ENCODE assay signal across 16 cellular contexts in the genomic region with DNA sequence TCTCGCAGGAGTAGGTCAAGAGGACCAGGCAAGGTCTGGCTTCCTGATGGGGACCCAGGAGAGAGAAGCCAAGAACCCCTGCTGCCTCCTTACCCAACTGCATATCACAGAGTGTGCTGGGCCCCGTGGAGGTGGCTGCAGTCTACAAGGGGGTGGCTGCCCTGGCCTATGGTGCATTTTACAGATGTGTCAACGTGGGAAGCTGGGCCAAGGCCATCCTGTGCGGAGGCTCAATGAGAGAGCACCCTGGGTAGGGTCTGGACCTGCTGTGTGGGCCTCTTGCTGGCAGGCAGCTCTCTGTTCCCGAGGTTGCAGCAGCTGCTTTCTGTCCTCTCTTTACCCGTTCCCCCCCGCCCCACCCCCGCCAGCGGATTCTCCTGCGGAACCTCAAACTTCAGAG.
A peak's percentile ranks its signal among the peaks of the same experiment; 100 is the strongest.
DNase-seq lines count a peak whose midpoint lies in the region; ATAC-seq and TF ChIP-seq lines count a peak whose summit lies in the region.
"Had no signal": no experiment of that assay in that cellular context is flagged by ENCODE, and none has a peak within 500 bp of the region (broad histone marks: within the 10 kb centered on the region; RNA-seq: fewer than 3 reads in every experiment).

No MANE protein-coding gene starts in this region.

- H3K9me3 Mint-ChIP-seq in GM23338 = no peaks in the 10 kb centered on the region
- peaks cover 1% of the 10 kb centered on the region for H3K9me3 Mint-ChIP-seq in endodermal cell
- H3K9me3 Mint-ChIP-seq in naive thymus-derived CD4-positive, alpha-beta T cell = peaks cover 0 to 4% (median 0%) of the 10 kb centered on the region in 11 donors
- H3K9me3 Mint-ChIP-seq in stimulated activated naive CD8-positive, alpha-beta T cell treated with anti-CD3 and anti-CD28 coated beads, Interleukin-15, amount 100 ng/mL, for 72 hours = no peaks in the 10 kb centered on the region
- H3K9me3 Mint-ChIP-seq: CD4-positive, alpha-beta T cell had no signal

- no peaks in the 10 kb centered on the region for H3K79me2 ChIP-seq in GM23338 (replicated peaks; ENCODE audit: insufficient read depth)

- H3K27me3 ChIP-seq in GM23338 (ENCODE audit: insufficient read depth) = no peaks in the 10 kb centered on the region
- peaks cover 39% of the 10 kb centered on the region for H3K27me3 ChIP-seq in endodermal cell (ENCODE audit: control insufficient read depth, insufficient read depth, low read length, poor library complexity, severe bottlenecking)
- H3K27me3 ChIP-seq in naive thymus-derived CD4-positive, alpha-beta T cell (ENCODE audit: control insufficient read depth in 2 of 2, insufficient read depth in 2 of 2, low read length in 2 of 2) = no peaks in the 10 kb centered on the region
- H3K27me3 ChIP-seq in aorta (ENCODE audit: control insufficient read depth in 1 of 2, insufficient read depth in 2 of 2, low read length in 1 of 2) = no peaks in the 10 kb centered on the region

- H4K20me1 ChIP-seq in GM23338 (replicated peaks; ENCODE audit: insufficient read depth) = no peaks in the 10 kb centered on the region; the same call in 1 of the 2 replicates

- 0 out of 2 replicates have a peak, but pooled peaks cover 3% of the 10 kb centered on the region for H3F3A ChIP-seq in GM23338 (replicated peaks; ENCODE audit: low read depth)

- no peak overlapping the region for H3K4me3 Mint-ChIP-seq in GM23338
- H3K4me3 Mint-ChIP-seq in endodermal cell = no peak overlapping the region
- no peak overlapping the region for H3K4me3 Mint-ChIP-seq in naive thymus-derived CD4-positive, alpha-beta T cell
- H3K4me3 Mint-ChIP-seq in stimulated activated naive CD8-positive, alpha-beta T cell treated with anti-CD3 and anti-CD28 coated beads, Interleukin-15, amount 100 ng/mL, for 72 hours = no peak overlapping the region
- H3K4me3 Mint-ChIP-seq: CD4-positive, alpha-beta T cell; IgD-negative memory B cell had no signal

- TF ChIP-seq CTCF in GM23338 (conservative IDR thresholded peaks at IDR 0.05; ENCODE audit: low read depth in 2 of 2) (no peak), endodermal cell (conservative IDR thresholded peaks at IDR 0.05) (no peak)

- H3K4me3 ChIP-seq in GM23338 (no peak overlapping the region), endodermal cell (ENCODE audit: low read length) (no peak overlapping the region), aorta (ENCODE audit: low read length in 2 of 2) (no peak overlapping the region)
- H3K4me3 ChIP-seq in naive thymus-derived CD4-positive, alpha-beta T cell (ENCODE audit: low read length) = no peak overlapping the region
- H3K4me3 ChIP-seq: A549 had no signal

- H3K9me3 ChIP-seq in endodermal cell (ENCODE audit: control insufficient read depth, low read length) (no peaks in the 10 kb centered on the region), aorta (ENCODE audit: control insufficient read depth, low read length) (no peaks in the 10 kb centered on the region)
- H3K9me3 ChIP-seq in naive thymus-derived CD4-positive, alpha-beta T cell (ENCODE audit: control insufficient read depth in 2 of 3, low read length in 3 of 3) = no peaks in the 10 kb centered on the region
- H3K9me3 ChIP-seq: A549, Caco-2 had no signal

- POLR2A ChIA-PET in naive thymus-derived CD4-positive, alpha-beta T cell (lab: Charles Lee) = no interaction called here

- H3K36me3 Mint-ChIP-seq in GM23338 (ENCODE audit: low read depth) (peaks cover 4% of the 10 kb centered on the region; the same call in 2 of the 3 replicates), endodermal cell (ENCODE audit: low read depth) (no peaks in the 10 kb centered on the region)
- H3K36me3 Mint-ChIP-seq in naive thymus-derived CD4-positive, alpha-beta T cell = no peaks in the 10 kb centered on the region
- H3K36me3 Mint-ChIP-seq: IgD-negative memory B cell had no signal

- H3K4me1 ChIP-seq in GM23338 (ENCODE audit: insufficient read depth) (peaks cover 21% of the 10 kb centered on the region), endodermal cell (ENCODE audit: control insufficient read depth, insufficient read depth, low read length) (peaks cover 3% of the 10 kb centered on the region), aorta (ENCODE audit: control insufficient read depth in 1 of 2, insufficient read depth in 2 of 2, low read length in 2 of 2) (no peaks in the 10 kb centered on the region)
- H3K4me1 ChIP-seq in naive thymus-derived CD4-positive, alpha-beta T cell (ENCODE audit: control insufficient read depth in 2 of 2, insufficient read depth in 2 of 2, low read length in 2 of 2) = no peaks in the 10 kb centered on the region
- H3K4me1 ChIP-seq: A549, Caco-2 had no signal

- DNase-seq in GM23338 (ENCODE audit: low spot score) = no peak
- no peak for DNase-seq in endodermal cell
- no peak for DNase-seq in naive thymus-derived CD4-positive, alpha-beta T cell
- DNase-seq in aorta = peak; percentile 17 to 61
- DNase-seq in activated CD4-positive, alpha-beta T cell treated with anti-CD3 and anti-CD28 coated beads for 1 hour = no peak
- no peak for DNase-seq in GF-D8 (lab: John Stamatoyannopoulos, UW)
- no peak for DNase-seq in stimulated activated naive CD8-positive, alpha-beta T cell treated with anti-CD3 and anti-CD28 coated beads, Interleukin-15, amount 100 ng/mL, for 72 hours
- DNase-seq: AML-193; Caco-2; CD4-positive, alpha-beta T cell; KBM-7 had no signal

- intact Hi-C loops in naive thymus-derived CD4-positive, alpha-beta T cell (cut with micrococcal nuclease) = no loop called here
- intact Hi-C loops in aorta (cut with DNase I) = no loop called here

- WGBS in endodermal cell (ENCODE audit: insufficient coverage in 1 of 2, insufficient read length in 1 of 2), 2 experiments = 82 to 86% methylated on average over 8 to 10 of the region's 10 CpGs
- 84 to 86% methylated on average over 10 of the region's 10 CpGs for WGBS in aorta, 2 donors

- CTCF ChIA-PET in naive thymus-derived CD4-positive, alpha-beta T cell (lab: Charles Lee) = no interaction called here

- H3K36me3 ChIP-seq in GM23338 (ENCODE audit: insufficient read depth) (no peaks in the 10 kb centered on the region), endodermal cell (ENCODE audit: control insufficient read depth, insufficient read depth, low read length) (no peaks in the 10 kb centered on the region), aorta (ENCODE audit: control insufficient read depth in 1 of 2, insufficient read depth in 2 of 2, low read length in 1 of 2) (no peaks in the 10 kb centered on the region)
- no peaks in the 10 kb centered on the region for H3K36me3 ChIP-seq in naive thymus-derived CD4-positive, alpha-beta T cell (ENCODE audit: control insufficient read depth in 2 of 3, insufficient read depth in 3 of 3, low read length in 3 of 3)

- H3K27me3 Mint-ChIP-seq in GM23338 (ENCODE audit: insufficient read depth, low read depth, poor library complexity) (peaks cover 13% of the 10 kb centered on the region), endodermal cell (ENCODE audit: insufficient read depth) (peaks cover 45% of the 10 kb centered on the region)
- H3K27me3 Mint-ChIP-seq in naive thymus-derived CD4-positive, alpha-beta T cell = peaks cover 8 to 23% (median 10%) of the 10 kb centered on the region in 5 donors
- peaks cover 29% of the 10 kb centered on the region for H3K27me3 Mint-ChIP-seq in stimulated activated naive CD8-positive, alpha-beta T cell treated with anti-CD3 and anti-CD28 coated beads, Interleukin-15, amount 100 ng/mL, for 72 hours

- H3K4me1 Mint-ChIP-seq in GM23338 (peaks cover 35% of the 10 kb centered on the region), endodermal cell (peaks cover 13% of the 10 kb centered on the region)
- H3K4me1 Mint-ChIP-seq in naive thymus-derived CD4-positive, alpha-beta T cell = no peaks in the 10 kb centered on the region
- H3K4me1 Mint-ChIP-seq in stimulated activated naive CD8-positive, alpha-beta T cell treated with anti-CD3 and anti-CD28 coated beads, Interleukin-15, amount 100 ng/mL, for 72 hours = no peaks in the 10 kb centered on the region
- H3K4me1 Mint-ChIP-seq: IgD-negative memory B cell had no signal

- H3K27ac ChIP-seq in GM23338 (ENCODE audit: low read depth) (no peak overlapping the region), endodermal cell (ENCODE audit: low read depth, low read length) (peak overlapping the region; percentile 86), aorta (ENCODE audit: low read depth in 1 of 2, low read length in 2 of 2) (no peak overlapping the region)
- H3K27ac ChIP-seq in naive thymus-derived CD4-positive, alpha-beta T cell (ENCODE audit: low read depth, low read length) = no peak overlapping the region
- H3K27ac ChIP-seq: 22Rv1, A549, C4-2B had no signal

- no peak overlapping the region for H3K4me2 ChIP-seq in GM23338
- H3K4me2 ChIP-seq: A549 had no signal

- ATAC-seq in GM23338 (peak; percentile 7; the same call in 1 of the 3 replicates), aorta (ENCODE audit: low FRiP score) (no peak)
- ATAC-seq in naive thymus-derived CD4-positive, alpha-beta T cell = peak; percentile 13
- ATAC-seq in stimulated activated naive CD8-positive, alpha-beta T cell treated with anti-CD3 and anti-CD28 coated beads, Interleukin-15, amount 100 ng/mL, for 72 hours = no peak
- ATAC-seq: HCT116 had no signal

- H3K27ac Mint-ChIP-seq in GM23338 (no peak overlapping the region), endodermal cell (no peak overlapping the region)
- no peak overlapping the region for H3K27ac Mint-ChIP-seq in naive thymus-derived CD4-positive, alpha-beta T cell
- no peak overlapping the region for H3K27ac Mint-ChIP-seq in stimulated activated naive CD8-positive, alpha-beta T cell treated with anti-CD3 and anti-CD28 coated beads, Interleukin-15, amount 100 ng/mL, for 72 hours
- H3K27ac Mint-ChIP-seq: CD4-positive, alpha-beta T cell; IgD-negative memory B cell had no signal

- H2AFZ ChIP-seq in GM23338 = no peak overlapping the region

- no peak overlapping the region for H3K9ac ChIP-seq in endodermal cell (ENCODE audit: extremely low read depth, low read length, poor library complexity, severe bottlenecking)

- H3K9me2 ChIP-seq in GM23338 (ENCODE audit: insufficient read depth) = no peaks in the 10 kb centered on the region

TF ChIP-seq in GM23338, 12 proteins besides CTCF, POLR2A, EP300 and RAD21 (continues in another document):
- TF ChIP-seq JUNB (IDR thresholded peaks at IDR 0.05; ENCODE audit: unreplicated experiment) (no peak), NANOG (IDR thresholded peaks at IDR 0.05; ENCODE audit: borderline replicate concordance) (no peak), EZH2phosphoT487 (IDR thresholded peaks at IDR 0.05; ENCODE audit: unreplicated experiment) (no peak), POLR2AphosphoS5 (IDR thresholded peaks at IDR 0.05; ENCODE audit: low read depth) (no peak), ZNF114 (CRISPR knock-in tag; IDR thresholded peaks at IDR 0.05) (no peak)
- TF ChIP-seq, protein P1, sequence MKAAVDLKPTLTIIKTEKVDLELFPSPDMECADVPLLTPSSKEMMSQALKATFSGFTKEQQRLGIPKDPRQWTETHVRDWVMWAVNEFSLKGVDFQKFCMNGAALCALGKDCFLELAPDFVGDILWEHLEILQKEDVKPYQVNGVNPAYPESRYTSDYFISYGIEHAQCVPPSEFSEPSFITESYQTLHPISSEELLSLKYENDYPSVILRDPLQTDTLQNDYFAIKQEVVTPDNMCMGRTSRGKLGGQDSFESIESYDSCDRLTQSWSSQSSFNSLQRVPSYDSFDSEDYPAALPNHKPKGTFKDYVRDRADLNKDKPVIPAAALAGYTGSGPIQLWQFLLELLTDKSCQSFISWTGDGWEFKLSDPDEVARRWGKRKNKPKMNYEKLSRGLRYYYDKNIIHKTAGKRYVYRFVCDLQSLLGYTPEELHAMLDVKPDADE (IDR thresholded peaks at IDR 0.05) = no peak

Comparison
In these comparisons a context has a peak if more than half of its experiments do, and no peak if none do; other contexts are left out.
1. ATAC-seq: peak in GM23338 (single experiment) and naive thymus-derived CD4-positive, alpha-beta T cell (single experiment); none in aorta (single experiment) and stimulated activated naive CD8-positive, alpha-beta T cell treated with anti-CD3 and anti-CD28 coated beads, Interleukin-15, amount 100 ng/mL, for 72 hours (single experiment).
2. DNase-seq: peak in aorta (2 of 2); none in GM23338 (single experiment), endodermal cell (single experiment), naive thymus-derived CD4-positive, alpha-beta T cell (0 of 9), activated CD4-positive, alpha-beta T cell treated with anti-CD3 and anti-CD28 coated beads for 1 hour (single experiment), GF-D8 (single experiment) and stimulated activated naive CD8-positive, alpha-beta T cell treated with anti-CD3 and anti-CD28 coated beads, Interleukin-15, amount 100 ng/mL, for 72 hours (0 of 2).